Comparison of ENCODE assay signal across 2 cellular contexts in genomic region chr1:113207019-113207418, GRCh38.
A peak's percentile ranks its signal among the peaks of the same experiment; 100 is the strongest.
TF ChIP-seq lines count a peak whose summit lies in the region.

No MANE protein-coding gene starts in this region.

TF ChIP-seq in Ishikawa, 13 proteins besides CTCF, POLR2A, EP300 and RAD21 (continued from another document):
- TF ChIP-seq USF1 (IDR thresholded peaks at IDR 0.05): peak; percentile 70
- TF ChIP-seq REST (IDR thresholded peaks at IDR 0.05; ENCODE audit: low read depth): no peak

TF ChIP-seq in H1, 55 proteins besides CTCF, POLR2A, EP300 and RAD21 (continued from another document):
- TF ChIP-seq TEAD4 (IDR thresholded peaks at IDR 0.05; ENCODE audit: low read depth, low read length) (no peak), SUZ12 (IDR thresholded peaks at IDR 0.05; ENCODE audit: low read length) (no peak), SIN3A (conservative IDR thresholded peaks at IDR 0.05 in 1 of 2, IDR thresholded peaks at IDR 0.05 in 1 of 2; ENCODE audit: low read depth in 1 of 2, low read length in 2 of 2) (no peak), SAP30 (IDR thresholded peaks at IDR 0.05; ENCODE audit: insufficient read depth, insufficient replicate concordance, low read length) (no peak), POLR2AphosphoS5 (IDR thresholded peaks at IDR 0.05; ENCODE audit: low read depth, low read length) (no peak)
